ENCODE assay signal across 18 cellular contexts in the genomic region with DNA sequence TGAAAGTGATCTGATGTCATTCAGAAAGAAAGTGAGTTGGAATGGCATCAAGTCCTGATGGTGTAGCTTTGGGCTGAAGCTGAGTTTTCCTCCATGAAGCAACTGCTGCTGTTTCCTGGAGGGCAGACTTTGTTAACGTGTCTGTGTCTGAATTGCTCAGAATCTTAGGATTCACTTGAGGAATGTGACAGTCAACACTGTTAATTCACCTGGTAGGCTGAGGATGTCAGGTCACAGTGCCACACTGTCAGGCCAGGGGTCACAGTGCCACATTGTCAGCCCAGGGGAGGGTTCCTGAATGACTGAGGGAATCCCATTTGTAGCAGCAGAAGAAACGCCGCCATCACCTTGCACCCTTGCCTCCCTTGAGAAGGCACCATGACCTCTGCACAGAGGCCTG. TPM values are rescaled to one million over a fixed set of nuclear protein-coding genes. Genes with fewer than 3 reads are reported as not detected.
DNase-seq lines count a peak whose midpoint lies in the region; ATAC-seq, FAIRE-seq and TF ChIP-seq lines count a peak whose summit lies in the region.
"Had no signal": no experiment of that assay in that cellular context is flagged by ENCODE, and none has a peak within 500 bp of the region (broad histone marks: within the 10 kb centered on the region; RNA-seq: fewer than 3 reads in every experiment).

No MANE protein-coding gene starts in this region.

- H3K79me1 ChIP-seq in mesenchymal stem cell (replicated peaks; ENCODE audit: low read length, poor library complexity, severe bottlenecking) (no peaks in the 10 kb centered on the region), trophoblast cell (ENCODE audit: low read length) (peaks cover 10% of the 10 kb centered on the region)

- H2BK15ac ChIP-seq in mesenchymal stem cell (ENCODE audit: low read depth, poor library complexity, severe bottlenecking): no peak overlapping the region

- H3K4me1 ChIP-seq in mesenchymal stem cell (ENCODE audit: control insufficient read depth, insufficient read depth, low read depth, low read length) (peaks cover 10% of the 10 kb centered on the region), trophoblast cell (ENCODE audit: control insufficient read depth in 1 of 2, insufficient read depth in 2 of 2, low read length in 2 of 2) (peaks cover 16 to 24% of the 10 kb centered on the region in 2 experiments)

- CTCF ChIA-PET in WTC11 (lab: Charles Lee): interaction anchor here (1.2 to 2.0 kb wide), 3 partner anchors 9 to 252 kb away, joined by 3 to 10 read pairs (median 5); no protein-coding TSS in a partner anchor

- H3K27ac Mint-ChIP-seq in HFFc6: peak overlapping the region; percentile 76; the same call in 1 of the 2 replicates
- H3K27ac Mint-ChIP-seq in WTC11: peak overlapping the region; percentile 86
- no peak overlapping the region for H3K27ac Mint-ChIP-seq in naive thymus-derived CD8-positive, alpha-beta T cell

- H3K27ac ChIP-seq in mesenchymal stem cell (ENCODE audit: low read length, poor library complexity, severe bottlenecking) (no peak overlapping the region), trophoblast cell (ENCODE audit: low read depth, low read length) (peak overlapping the region; percentile 82)

- H3K36me3 Mint-ChIP-seq in HFFc6 (ENCODE audit: low read depth): peaks cover 4% of the 10 kb centered on the region; the same call in 1 of the 2 replicates
- H3K36me3 Mint-ChIP-seq in WTC11: no peaks in the 10 kb centered on the region
- no peaks in the 10 kb centered on the region for H3K36me3 Mint-ChIP-seq in naive thymus-derived CD8-positive, alpha-beta T cell

- H3K36me3 ChIP-seq in mesenchymal stem cell (ENCODE audit: control insufficient read depth in 1 of 2, insufficient read depth in 2 of 2, low read depth in 1 of 2, low read length in 2 of 2) (no peaks in the 10 kb centered on the region), trophoblast cell (ENCODE audit: control insufficient read depth in 1 of 2, insufficient read depth in 2 of 2, low read length in 2 of 2) (peaks cover 3 to 8% of the 10 kb centered on the region in 2 experiments)

- ATAC-seq in WTC11: no peak; the same call in 1 of the 2 replicates
- no peak for ATAC-seq in GM21390 (IDR thresholded peaks at IDR 0.05; ENCODE audit: unreplicated experiment)
- ATAC-seq in naive thymus-derived CD8-positive, alpha-beta T cell: no peak
- ATAC-seq: PC-3 had no signal

- H3K27me3 ChIP-seq in mesenchymal stem cell (ENCODE audit: control insufficient read depth in 1 of 2, insufficient read depth in 1 of 2, low read length in 2 of 2) (peaks cover 0 to 27% of the 10 kb centered on the region in 2 experiments), trophoblast cell (ENCODE audit: insufficient read depth, low read length) (no peaks in the 10 kb centered on the region)

- H3K9me3 ChIP-seq in mesenchymal stem cell (ENCODE audit: control insufficient read depth, low read length) (no peaks in the 10 kb centered on the region), trophoblast cell (ENCODE audit: insufficient read depth, low read depth, low read length) (no peaks in the 10 kb centered on the region)

- WGBS in mesenchymal stem cell: 43% methylated on average over 1 of the region's 3 CpGs
- WGBS in trophoblast cell (ENCODE audit: extremely low coverage, insufficient coverage, insufficient read length): no CpG with 5 or more reads among the region's 3 CpGs

- peaks cover 2% of the 10 kb centered on the region for H3K79me2 ChIP-seq in trophoblast cell (ENCODE audit: control insufficient read depth, insufficient read depth, low read length, poor library complexity)

- peak overlapping the region; percentile 79 for H2AK5ac ChIP-seq in mesenchymal stem cell (ENCODE audit: low read length, severe bottlenecking)
- peak overlapping the region; percentile 91 for H2AK5ac ChIP-seq in trophoblast cell (ENCODE audit: low read length)

- peak overlapping the region; percentile 80 for H4K91ac ChIP-seq in mesenchymal stem cell (ENCODE audit: low read length)
- peak overlapping the region; percentile 70 for H4K91ac ChIP-seq in trophoblast cell (ENCODE audit: low read depth, low read length)

- H3K4me2 ChIP-seq in mesenchymal stem cell (ENCODE audit: low read length, poor library complexity, severe bottlenecking): no peak overlapping the region
- peak overlapping the region; percentile 2 for H3K4me2 ChIP-seq in trophoblast cell (ENCODE audit: low read length)

- H3K4me3 Mint-ChIP-seq in HFFc6 (no peak overlapping the region), WTC11 (no peak overlapping the region)
- H3K4me3 Mint-ChIP-seq in naive thymus-derived CD8-positive, alpha-beta T cell: no peak overlapping the region

- H3K4me3 ChIP-seq in mesenchymal stem cell (ENCODE audit: insufficient read depth in 1 of 2, low read depth in 1 of 2, low read length in 2 of 2) (no peak overlapping the region), trophoblast cell (ENCODE audit: low read depth, low read length) (no peak overlapping the region)

- no peak for TF ChIP-seq CTCF in HFFc6 (IDR thresholded peaks at IDR 0.05)
- TF ChIP-seq CTCF in WTC11 (IDR thresholded peaks at IDR 0.05): no peak

- peak overlapping the region; percentile 54 for H4K8ac ChIP-seq in mesenchymal stem cell (ENCODE audit: low read length)
- H4K8ac ChIP-seq in trophoblast cell (ENCODE audit: low read depth, low read length): peak overlapping the region; percentile 57

- H3K4me1 Mint-ChIP-seq in HFFc6 (ENCODE audit: low read depth) (peaks cover 80% of the 10 kb centered on the region), WTC11 (peaks cover 69% of the 10 kb centered on the region)
- no peaks in the 10 kb centered on the region for H3K4me1 Mint-ChIP-seq in naive thymus-derived CD8-positive, alpha-beta T cell

- H4K12ac ChIP-seq in trophoblast cell (ENCODE audit: low read depth, low read length): no peak overlapping the region

- no peaks in the 10 kb centered on the region for H3K9me3 Mint-ChIP-seq in HFFc6
- H3K9me3 Mint-ChIP-seq in WTC11: no peaks in the 10 kb centered on the region
- H3K9me3 Mint-ChIP-seq in naive thymus-derived CD8-positive, alpha-beta T cell: no peaks in the 10 kb centered on the region

- peak overlapping the region; percentile 82 to 84 for H2BK12ac ChIP-seq in mesenchymal stem cell (ENCODE audit: low read length in 2 of 2)
- peak overlapping the region; percentile 82 for H2BK12ac ChIP-seq in trophoblast cell (ENCODE audit: low read length)

- peak overlapping the region in 1 of 2 experiments; percentile 3 for H3K23ac ChIP-seq in mesenchymal stem cell (ENCODE audit: low read length in 2 of 2)
- H3K23ac ChIP-seq in trophoblast cell (ENCODE audit: low read length): no peak overlapping the region

- H3K18ac ChIP-seq in mesenchymal stem cell (ENCODE audit: low read depth in 1 of 2, low read length in 2 of 2): peak overlapping the region; percentile 55 to 86
- H3K18ac ChIP-seq in trophoblast cell (ENCODE audit: low read length): peak overlapping the region; percentile 78

- no peak overlapping the region for H2AFZ ChIP-seq in mesenchymal stem cell (ENCODE audit: low read depth, low read length)
- no peak overlapping the region for H2AFZ ChIP-seq in trophoblast cell (ENCODE audit: insufficient read depth, low read length, poor library complexity)

- H2BK5ac ChIP-seq in mesenchymal stem cell (ENCODE audit: low read depth, low read length, poor library complexity, severe bottlenecking) (no peak overlapping the region), trophoblast cell (ENCODE audit: low read depth, low read length, poor library complexity) (peak overlapping the region; percentile 75)

- no peak for FAIRE-seq in HTR-8/SVneo (lab: Jason Lieb, UNC)
- FAIRE-seq: GM12891, GM18507 had no signal

- H3K14ac ChIP-seq in mesenchymal stem cell (ENCODE audit: low read length in 2 of 2): no peak overlapping the region
- H3K14ac ChIP-seq in trophoblast cell (ENCODE audit: low read length): peak overlapping the region; percentile 68

- H3K27me3 Mint-ChIP-seq in HFFc6 (ENCODE audit: insufficient read depth) (no peaks in the 10 kb centered on the region; the same call in 1 of the 2 replicates), WTC11 (ENCODE audit: low read depth) (peaks cover 21% of the 10 kb centered on the region)
- peaks cover 6 to 20% (median 15%) of the 10 kb centered on the region in 5 donors for H3K27me3 Mint-ChIP-seq in naive thymus-derived CD8-positive, alpha-beta T cell

- POLR2A ChIA-PET in WTC11 (lab: Charles Lee): no interaction called here
- POLR2A ChIA-PET in naive thymus-derived CD8-positive, alpha-beta T cell (lab: Charles Lee): no interaction called here

- H3K4ac ChIP-seq in mesenchymal stem cell (ENCODE audit: low read depth in 1 of 2, low read length in 2 of 2): peak overlapping the region; percentile 17 to 64
- H3K4ac ChIP-seq in trophoblast cell (ENCODE audit: low read depth, low read length): peak overlapping the region; percentile 41

- no peak overlapping the region for H3K9ac ChIP-seq in mesenchymal stem cell (ENCODE audit: low read length)
- no peak overlapping the region for H3K9ac ChIP-seq in trophoblast cell (ENCODE audit: low read length)

- DNase-seq in HFFc6: no peak
- DNase-seq in WTC11 (ENCODE audit: low spot score): no peak
- no peak for DNase-seq in mesenchymal stem cell
- peak; percentile 38 to 77 for DNase-seq in trophoblast cell
- no peak for DNase-seq in HTR-8/SVneo (ENCODE audit: insufficient read length, low spot score)
- DNase-seq in naive thymus-derived CD8-positive, alpha-beta T cell: no peak
- DNase-seq: C1 segment of cervical spinal cord, DND-41, GF-D8, NCI-H187 treated with DMSO at 0.1 percent for 48 hours, NCI-H2171 treated with DMSO at 0.1 percent for 48 hours, NCI-H446 treated with DMSO at 0.1 percent for 48 hours, NCI-H774, PC-3 had no signal

- H2BK120ac ChIP-seq in mesenchymal stem cell (ENCODE audit: low read depth, low read length) (no peak overlapping the region), trophoblast cell (ENCODE audit: insufficient read depth, low read length, poor library complexity) (peak overlapping the region; percentile 47)

TF ChIP-seq in WTC11, 78 proteins besides CTCF, POLR2A, EP300 and RAD21 (continues in another document):
- TF ChIP-seq SP1 (CRISPR knock-in tag; conservative IDR thresholded peaks at IDR 0.05): no peak
- TF ChIP-seq, protein P1, sequence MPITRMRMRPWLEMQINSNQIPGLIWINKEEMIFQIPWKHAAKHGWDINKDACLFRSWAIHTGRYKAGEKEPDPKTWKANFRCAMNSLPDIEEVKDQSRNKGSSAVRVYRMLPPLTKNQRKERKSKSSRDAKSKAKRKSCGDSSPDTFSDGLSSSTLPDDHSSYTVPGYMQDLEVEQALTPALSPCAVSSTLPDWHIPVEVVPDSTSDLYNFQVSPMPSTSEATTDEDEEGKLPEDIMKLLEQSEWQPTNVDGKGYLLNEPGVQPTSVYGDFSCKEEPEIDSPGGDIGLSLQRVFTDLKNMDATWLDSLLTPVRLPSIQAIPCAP (CRISPR knock-in tag; IDR thresholded peaks at IDR 0.05): no peak

RNA-seq across cellular contexts. Expression of a gene that starts 39.4 kb away (rescaled TPM):
- 10 to 100 TPM; 18.3 to 91.5 (median 23.2) TPM for total RNA-seq in HFFc6 (2021; fragmentation: NEBNext Ultra II Directional; extraction: Animal tissue kit (Norgen Biotek cat#: 25700))
- 1.6 to 1.9 TPM (median 1.8 TPM) in 3 replicates for total RNA-seq in WTC11 (2021)
- 22.6 TPM for polyA plus RNA-seq in mesenchymal stem cell (2013, experiment 1 of 2)
- 21.2 TPM for polyA plus RNA-seq in mesenchymal stem cell (2013, experiment 2 of 2)
- 43.9 and 44.9 TPM in 2 replicates for polyA plus RNA-seq in trophoblast cell (2013)
- total RNA-seq in naive thymus-derived CD8-positive, alpha-beta T cell: not detected
- not detected for polyA plus RNA-seq in naive thymus-derived CD8-positive, alpha-beta T cell
- total RNA-seq: A673 had no signal

Comparison
In these comparisons a context has a peak if more than half of its experiments do, and no peak if none do; other contexts are left out.
1. DNase-seq: peak in trophoblast cell (2 of 2); none in HFFc6 (single experiment), WTC11 (single experiment), mesenchymal stem cell (single experiment), HTR-8/SVneo (single experiment) and naive thymus-derived CD8-positive, alpha-beta T cell (0 of 10).
2. H3K27ac Mint-ChIP-seq: peak in HFFc6 (single experiment) and WTC11 (single experiment); none in naive thymus-derived CD8-positive, alpha-beta T cell (0 of 10).